29 cellular contexts compared by ENCODE assay signal in genomic region chr10:111789821-111790220, GRCh38.
DNase-seq lines count a peak whose midpoint lies in the region; TF ChIP-seq lines count a peak whose summit lies in the region.
"Had no signal": no experiment of that assay in that cellular context is flagged by ENCODE, and none has a peak within 500 bp of the region (broad histone marks: within the 10 kb centered on the region; RNA-seq: fewer than 3 reads in every experiment).

No MANE protein-coding gene starts in this region.

- peak overlapping the region; percentile 78 for H3K27ac ChIP-seq in VCaP
- H3K27ac ChIP-seq: 22Rv1; A549; BLaER1; BLaER1 treated with 17β-estradiol and CSF1 and Interleukin-3, amounts not matched to agents 10 nM and 100 nM; C4-2B had no signal

- H3K4me3 ChIP-seq in LNCaP clone FGC (ENCODE audit: low read depth, low read length): no peak overlapping the region
- H3K4me3 ChIP-seq: A549; BLaER1; BLaER1 treated with 17β-estradiol and CSF1 and Interleukin-3, amounts not matched to agents 10 nM and 100 nM had no signal

- no peak for TF ChIP-seq CTCF in LNCaP clone FGC (IDR thresholded peaks at IDR 0.05; ENCODE audit: control insufficient read depth, extremely low read depth, insufficient read depth)
- TF ChIP-seq CTCF in VCaP (conservative IDR thresholded peaks at IDR 0.05): no peak

- peak; percentile 91 for DNase-seq in LNCaP clone FGC (ENCODE audit: low read depth)
- no peak for DNase-seq in NCI-H2107 (lab: John Stamatoyannopoulos, UW)
- DNase-seq in NCI-H526 (lab: John Stamatoyannopoulos, UW): no peak
- DNase-seq: 8988T; ACHN; AML-193; BE2C; C1 segment of cervical spinal cord; Caco-2; Calu3; CD4-positive, alpha-beta memory T cell; CD4-positive, alpha-beta T cell; CD4-positive, CD25-positive, alpha-beta regulatory T cell; CD8-positive, alpha-beta memory T cell; CD8-positive, alpha-beta T cell; COR-L47; DMS 273 treated with DMSO at 0.1 percent for 48 hours; DMS153; DMS53; DMS79; DMS79 treated with DMSO at 0.1 percent for 48 hours; DND-41; EL had no signal
